In genomic region chr21:32710987-32711386, GRCh38 we compare ENCODE assay signal across 17 cellular contexts.
"Had no signal": no experiment of that assay in that cellular context is flagged by ENCODE, and none has a peak within 500 bp of the region (broad histone marks: within the 10 kb centered on the region; RNA-seq: fewer than 3 reads in every experiment).

No MANE protein-coding gene starts in this region.

- H3K9me3 ChIP-seq: SJSA1 had no signal

- H3K4me3 ChIP-seq: SJSA1, SK-N-MC had no signal

- H3K4me1 ChIP-seq: SJSA1 had no signal

- H3K27ac ChIP-seq: SJSA1, SK-N-MC had no signal

- DNase-seq: Kasumi-1, KG1, MM.1S, NCI-H1092 treated with DMSO at 0.1 percent for 48 hours, NCI-H1417, NCI-H1436 treated with DMSO at 0.1 percent for 48 hours, NCI-H1694, NCI-H187 treated with DMSO at 0.1 percent for 48 hours, NCI-H2029 treated with DMSO at 0.1 percent for 48 hours, NCI-H345, NCI-H446 treated with DMSO at 0.1 percent for 48 hours, NCI-H526 treated with DMSO at 0.1 percent for 48 hours, NCI-H748 treated with DMSO at 0.1 percent for 48 hours, RPMI8226, SIG-M5 had no signal

- H3K27me3 ChIP-seq: SJSA1 had no signal

- H3K36me3 ChIP-seq: SJSA1 had no signal
